Comparison of ENCODE assay signal across 17 cellular contexts in genomic region chr17:9105068-9105868, GRCh38.
DNase-seq lines count a peak whose midpoint lies in the region; ATAC-seq and TF ChIP-seq lines count a peak whose summit lies in the region.
"Had no signal": no experiment of that assay in that cellular context is flagged by ENCODE, and none has a peak within 500 bp of the region (broad histone marks: within the 10 kb centered on the region; RNA-seq: fewer than 3 reads in every experiment).

No MANE protein-coding gene starts in this region.

- intact Hi-C loops in heart left ventricle (cut with DNase I) = loop anchor here in 1 of 10 donors (10.0 kb wide), 1 partner anchor 190 kb away; no protein-coding TSS in a partner anchor
- intact Hi-C loops in cardiac septum (cut with DNase I) = no loop called here
- intact Hi-C loops in head of caudate nucleus (cut with DNase I) = no loop called here
- intact Hi-C loops in tibial artery (cut with DNase I; ENCODE audit: low total_unique reads) = no loop called here

- TF ChIP-seq CTCF in heart left ventricle (IDR thresholded peaks at IDR 0.05) (no peak), tibial artery (IDR thresholded peaks at IDR 0.05) (no peak), BE2C (IDR thresholded peaks at IDR 0.05; ENCODE audit: low read depth, low read length) (no peak)

- 69 to 72% (median 70%) methylated on average over 9 of the region's 9 CpGs for WGBS in heart left ventricle, 4 donors
- WGBS in mesendoderm (ENCODE audit: extremely low coverage, insufficient coverage, low lambda C conversion rate) = no CpG with 5 or more reads among the region's 9 CpGs

- H4K5ac ChIP-seq in mesendoderm (ENCODE audit: low read length) = no peak overlapping the region

- no peaks in the 10 kb centered on the region for H3K9me3 ChIP-seq in heart left ventricle
- H3K9me3 ChIP-seq in tibial artery = no peaks in the 10 kb centered on the region
- no peaks in the 10 kb centered on the region for H3K9me3 ChIP-seq in BE2C

- no peak overlapping the region for H3K18ac ChIP-seq in mesendoderm (ENCODE audit: low read length)

- no peak overlapping the region for H2AK5ac ChIP-seq in mesendoderm (ENCODE audit: low read length)

- H3K79me2 ChIP-seq in mesendoderm (ENCODE audit: control insufficient read depth, insufficient read depth, low read length) = no peaks in the 10 kb centered on the region

- no peak overlapping the region for H3K23ac ChIP-seq in mesendoderm (ENCODE audit: low read length)

- no peak overlapping the region for H3K56ac ChIP-seq in mesendoderm (ENCODE audit: low read length)

- no peak for TF ChIP-seq POLR2A in heart left ventricle (IDR thresholded peaks at IDR 0.05)

- H3K4me1 ChIP-seq in heart left ventricle (peaks cover 0 to 18% (median 3%) of the 10 kb centered on the region in 12 donors), tibial artery (peaks cover 0 to 44% (median 10%) of the 10 kb centered on the region in 4 donors), BE2C (no peaks in the 10 kb centered on the region), mesendoderm (ENCODE audit: control insufficient read depth, low read depth, low read length) (no peaks in the 10 kb centered on the region)
- H3K4me1 ChIP-seq: A549 had no signal

- H2BK120ac ChIP-seq in mesendoderm (ENCODE audit: low read depth, low read length) = no peak overlapping the region

- no peaks in the 10 kb centered on the region for H3K36me3 ChIP-seq in heart left ventricle
- no peaks in the 10 kb centered on the region for H3K36me3 ChIP-seq in tibial artery
- H3K36me3 ChIP-seq in BE2C = no peaks in the 10 kb centered on the region
- no peaks in the 10 kb centered on the region for H3K36me3 ChIP-seq in mesendoderm (ENCODE audit: control insufficient read depth, insufficient read depth, low read length)

- no peak overlapping the region for H4K8ac ChIP-seq in mesendoderm (ENCODE audit: low read depth, low read length)

- no peak overlapping the region for H3K4ac ChIP-seq in mesendoderm (ENCODE audit: low read depth, low read length)

- no peak overlapping the region for H2BK5ac ChIP-seq in mesendoderm (ENCODE audit: low read length)

- H3K27ac ChIP-seq in heart left ventricle (peak overlapping the region; percentile 6 to 89 (median 62)), tibial artery (peak overlapping the region; percentile 47 to 54), mesendoderm (ENCODE audit: low read depth, low read length) (no peak overlapping the region)
- H3K27ac ChIP-seq: A549, PC-9 had no signal

- H3K27me3 ChIP-seq in heart left ventricle (no peaks in the 10 kb centered on the region), tibial artery (no peaks in the 10 kb centered on the region), BE2C (no peaks in the 10 kb centered on the region), mesendoderm (ENCODE audit: insufficient read depth, low read length, poor library complexity) (no peaks in the 10 kb centered on the region)

- no peaks in the 10 kb centered on the region for H3K79me1 ChIP-seq in mesendoderm (ENCODE audit: low read length)

- ATAC-seq in heart left ventricle (peak in 2 of 4 donors; percentile 5 to 6), GM21825 (IDR thresholded peaks at IDR 0.05; ENCODE audit: unreplicated experiment) (no peak)
- ATAC-seq: A549, GM23338 had no signal

- no peak overlapping the region for H3K4me2 ChIP-seq in mesendoderm (ENCODE audit: low read length)
- H3K4me2 ChIP-seq: A549, GM23338, PC-9 had no signal

- H2BK15ac ChIP-seq in mesendoderm (replicated peaks; ENCODE audit: low read depth) = no peak overlapping the region

- H3K9ac ChIP-seq in mesendoderm (ENCODE audit: low read length) = no peak overlapping the region

- H3K4me3 ChIP-seq in heart left ventricle = peak overlapping the region in 2 of 12 donors; percentile 0 to 5
- no peak overlapping the region for H3K4me3 ChIP-seq in tibial artery
- H3K4me3 ChIP-seq in BE2C (ENCODE audit: low read depth, low read length) = no peak overlapping the region
- H3K4me3 ChIP-seq in mesendoderm (ENCODE audit: low read length) = no peak overlapping the region
- H3K4me3 ChIP-seq: A549, GM23338, PC-9 had no signal

- DNase-seq in heart left ventricle (no peak), cardiac septum (ENCODE audit: low spot score) (no peak), head of caudate nucleus (peak in 31 of 42 donors; percentile 12 to 85 (median 41)), middle frontal gyrus (ENCODE audit: extremely low spot score, low spot score) (peak; percentile 3), tibial artery (no peak), BE2C (no peak), mesendoderm (no peak)
- DNase-seq: CD4-positive, alpha-beta T cell; DND-41; GDM1; NCI-H1436; NCI-H2029 treated with DMSO at 0.1 percent for 48 hours; NCI-H69; PC-9 had no signal

Comparison
In these comparisons a context has a peak if more than half of its experiments do, and no peak if none do; other contexts are left out.
1. DNase-seq: peak in head of caudate nucleus (31 of 42) and middle frontal gyrus (single experiment); none in heart left ventricle (0 of 5), cardiac septum (single experiment), tibial artery (0 of 2), BE2C (single experiment) and mesendoderm (single experiment).